ENCODE assay signal across 15 cellular contexts in the genomic region with DNA sequence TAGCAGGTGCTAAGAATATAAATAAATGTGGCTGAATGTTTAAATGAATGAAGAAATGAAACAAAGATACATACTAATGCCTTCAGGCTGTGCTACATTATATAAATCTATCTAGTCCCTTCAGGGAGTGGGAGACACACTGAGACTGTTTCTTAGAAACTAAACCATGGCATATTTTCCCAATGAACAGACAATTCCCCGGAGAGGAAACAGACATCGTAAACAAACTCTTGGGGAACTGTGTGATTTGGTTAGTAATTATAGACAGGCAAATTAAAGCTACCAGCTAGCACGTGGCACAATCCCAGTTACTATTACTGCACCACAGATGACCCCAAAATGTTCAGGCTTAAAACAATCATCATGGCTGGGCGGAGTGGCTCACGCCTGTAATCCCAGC.
"Had no signal": no experiment of that assay in that cellular context is flagged by ENCODE, and none has a peak within 500 bp of the region (broad histone marks: within the 10 kb centered on the region; RNA-seq: fewer than 3 reads in every experiment).

No MANE protein-coding gene starts in this region.

- DNase-seq: activated CD4-positive, alpha-beta T cell treated with anti-CD3 and anti-CD28 coated beads, Interleukin-2, amount 50 U/mL, for 48 hours; activated effector memory CD4-positive, alpha-beta T cell treated with Interleukin-2 at 50 U/mL for 16 hours; activated T-cell treated with anti-CD3 and anti-CD28 coated beads, Interleukin-2, amount 50 U/mL, for 1 hour; adrenal gland; caudate nucleus; head of caudate nucleus; nucleus accumbens; posterior cingulate gyrus; retina; stimulated activated CD4-positive, alpha-beta T cell treated with anti-CD3 and anti-CD28 coated beads, Interleukin-2, amount 100 ng/mL, for 48 hours; transverse colon; WERI-Rb-1 had no signal

- H3K4me3 ChIP-seq: adrenal gland, esophagus muscularis mucosa, transverse colon, vagina had no signal

- ATAC-seq: stimulated activated memory B cell treated with anti-CD40 and anti-IgM and Interleukin-4, amounts not matched to agents 10 μg/mL and 1 μg/mL and 100 μg/mL, for 72 hours had no signal
